Comparison of ENCODE assay signal across 12 cellular contexts in genomic region chr2:66555511-66556324, GRCh38.
DNase-seq lines count a peak whose midpoint lies in the region; ATAC-seq and TF ChIP-seq lines count a peak whose summit lies in the region.
"Had no signal": no experiment of that assay in that cellular context is flagged by ENCODE, and none has a peak within 500 bp of the region (broad histone marks: within the 10 kb centered on the region; RNA-seq: fewer than 3 reads in every experiment).

No MANE protein-coding gene starts in this region.

- no peaks in the 10 kb centered on the region for H3K9me2 ChIP-seq in GM23248 (ENCODE audit: insufficient read depth)

- H3K36me3 Mint-ChIP-seq in activated CD4-positive, alpha-beta memory T cell treated with anti-CD3 and anti-CD28 coated beads, Interleukin-2, amount 10 ng/mL, durations not matched to agents 7 days and 5 days (ENCODE audit: low read depth), result no peaks in the 10 kb centered on the region

- H3K9me3 ChIP-seq in GM23248 (ENCODE audit: low read depth), result no peaks in the 10 kb centered on the region
- no peaks in the 10 kb centered on the region for H3K9me3 ChIP-seq in left ventricle myocardium inferior (replicated peaks)
- no peaks in the 10 kb centered on the region for H3K9me3 ChIP-seq in sigmoid colon

- H3K4me3 ChIP-seq in GM23248 (peak overlapping the region; percentile 40), WI38 (ENCODE audit: low read depth, low read length) (peak overlapping the region; percentile 32), left ventricle myocardium inferior (peak overlapping the region; percentile 58), sigmoid colon (peak overlapping the region in 3 of 4 donors; percentile 13 to 29 (median 27))

- no peaks in the 10 kb centered on the region for H3K27me3 Mint-ChIP-seq in activated CD4-positive, alpha-beta memory T cell treated with anti-CD3 and anti-CD28 coated beads, Interleukin-2, amount 10 ng/mL, durations not matched to agents 7 days and 5 days

- CTCF ChIA-PET in activated CD4-positive, alpha-beta memory T cell treated with anti-CD3 and anti-CD28 coated beads, Interleukin-2, amount 10 ng/mL, durations not matched to agents 7 days and 5 days (lab: Charles Lee), result no interaction called here

- H3K36me3 ChIP-seq in GM23248 (ENCODE audit: low read depth) (no peaks in the 10 kb centered on the region; the same call in 1 of the 2 replicates), left ventricle myocardium inferior (no peaks in the 10 kb centered on the region), sigmoid colon (peaks cover 0 to 11% (median 0%) of the 10 kb centered on the region in 4 donors)

- no peak overlapping the region for H3K4me3 Mint-ChIP-seq in activated CD4-positive, alpha-beta memory T cell treated with anti-CD3 and anti-CD28 coated beads, Interleukin-2, amount 10 ng/mL, durations not matched to agents 7 days and 5 days
- H3K4me3 Mint-ChIP-seq: H9 had no signal

- H3K4me1 Mint-ChIP-seq in activated CD4-positive, alpha-beta memory T cell treated with anti-CD3 and anti-CD28 coated beads, Interleukin-2, amount 10 ng/mL, durations not matched to agents 7 days and 5 days, result no peaks in the 10 kb centered on the region

- TF ChIP-seq CTCF in WI38 (IDR thresholded peaks at IDR 0.05; ENCODE audit: low read depth, low read length) (no peak), left ventricle myocardium inferior (IDR thresholded peaks at IDR 0.05; ENCODE audit: borderline replicate concordance) (no peak), sigmoid colon (IDR thresholded peaks at IDR 0.05) (no peak), GM13977 (IDR thresholded peaks at IDR 0.05; ENCODE audit: extremely low read depth, insufficient read depth, missing control alignments) (no peak)

- no peaks in the 10 kb centered on the region for H3K27me3 ChIP-seq in GM23248 (replicated peaks; ENCODE audit: insufficient read depth)
- no peaks in the 10 kb centered on the region for H3K27me3 ChIP-seq in left ventricle myocardium inferior (ENCODE audit: low read depth)
- no peaks in the 10 kb centered on the region for H3K27me3 ChIP-seq in sigmoid colon

- H3K79me2 ChIP-seq in GM23248 (ENCODE audit: insufficient read depth), result peaks cover 44% of the 10 kb centered on the region

- TF ChIP-seq POLR2A in sigmoid colon (IDR thresholded peaks at IDR 0.05), result no peak

- peak overlapping the region; percentile 13 for H3K27ac ChIP-seq in GM23248
- peak overlapping the region; percentile 75 for H3K27ac ChIP-seq in left ventricle myocardium inferior (replicated peaks)
- peak overlapping the region; percentile 64 to 82 (median 70) for H3K27ac ChIP-seq in sigmoid colon

- H3K9ac ChIP-seq in GM23248, result peak overlapping the region; percentile 21

- H3K4me2 ChIP-seq in GM23248 (ENCODE audit: unreplicated experiment), result peak overlapping the region; percentile 58

- POLR2A ChIA-PET in activated CD4-positive, alpha-beta memory T cell treated with anti-CD3 and anti-CD28 coated beads, Interleukin-2, amount 10 ng/mL, durations not matched to agents 7 days and 5 days (lab: Charles Lee), result no interaction called here

- no peak overlapping the region for H3K27ac Mint-ChIP-seq in activated CD4-positive, alpha-beta memory T cell treated with anti-CD3 and anti-CD28 coated beads, Interleukin-2, amount 10 ng/mL, durations not matched to agents 7 days and 5 days
- H3K27ac Mint-ChIP-seq: H9 had no signal

- in situ Hi-C loops in GM23248 (cut with MboI) (no loop called here), GM13977 (cut with MboI; ENCODE audit: low pct_unique_long_range_greater_than_20kb, low sequenced_read_pairs, unreplicated experiment) (no loop called here)

- ATAC-seq in GM19351 (IDR thresholded peaks at IDR 0.05; ENCODE audit: unreplicated experiment), result no peak
- no peak for ATAC-seq in GM19035 (IDR thresholded peaks at IDR 0.05; ENCODE audit: unreplicated experiment)

- no peak for TF ChIP-seq EP300 in sigmoid colon (IDR thresholded peaks at IDR 0.05)

- intact Hi-C loops in left ventricle myocardium inferior (cut with micrococcal nuclease), result no loop called here
- intact Hi-C loops in sigmoid colon (cut with DNase I), result no loop called here

- no peaks in the 10 kb centered on the region for H3K9me3 Mint-ChIP-seq in activated CD4-positive, alpha-beta memory T cell treated with anti-CD3 and anti-CD28 coated beads, Interleukin-2, amount 10 ng/mL, durations not matched to agents 7 days and 5 days
- H3K9me3 Mint-ChIP-seq: H9 had no signal

- 20 to 23% methylated on average over 13 of the region's 13 CpGs for WGBS in GM23248 (ENCODE audit: low coverage in 1 of 2, low lambda C conversion rate in 2 of 2, missing lambda C conversion rate in 2 of 2), 2 experiments
- WGBS in sigmoid colon, 2 donors, result 13 to 17% methylated on average over 13 of the region's 13 CpGs

- peaks cover 6% of the 10 kb centered on the region for H3F3A ChIP-seq in GM23248 (ENCODE audit: insufficient read depth)

- no peaks in the 10 kb centered on the region for H4K20me1 ChIP-seq in GM23248 (ENCODE audit: insufficient read depth)

- DNase-seq in GM23248, result peak; percentile 45
- no peak for DNase-seq in left ventricle myocardium inferior
- no peak for DNase-seq in sigmoid colon
- DNase-seq in activated CD4-positive, alpha-beta memory T cell treated with anti-CD3 and anti-CD28 coated beads, Interleukin-2, amount 10 ng/mL, durations not matched to agents 7 days and 5 days, result no peak
- no peak for DNase-seq in GM13977 (ENCODE audit: low spot score)
- DNase-seq: effector CD4-positive, alpha-beta T cell; GDM1; H9; T-helper 9 cell had no signal

- peaks cover 16% of the 10 kb centered on the region for H3K4me1 ChIP-seq in GM23248 (ENCODE audit: insufficient read depth)
- H3K4me1 ChIP-seq in left ventricle myocardium inferior, result peaks cover 37% of the 10 kb centered on the region
- peaks cover 0 to 83% (median 69%) of the 10 kb centered on the region in 4 donors for H3K4me1 ChIP-seq in sigmoid colon

- peak overlapping the region; percentile 68 for H2AFZ ChIP-seq in GM23248

Comparison
In these comparisons a context has a peak if more than half of its experiments do, and no peak if none do; other contexts are left out.
1. H3K27ac ChIP-seq: peak in every context shown above with its lines; median percentile 75 in left ventricle myocardium inferior; 70 in sigmoid colon; 13 in GM23248.